In the genomic region with DNA sequence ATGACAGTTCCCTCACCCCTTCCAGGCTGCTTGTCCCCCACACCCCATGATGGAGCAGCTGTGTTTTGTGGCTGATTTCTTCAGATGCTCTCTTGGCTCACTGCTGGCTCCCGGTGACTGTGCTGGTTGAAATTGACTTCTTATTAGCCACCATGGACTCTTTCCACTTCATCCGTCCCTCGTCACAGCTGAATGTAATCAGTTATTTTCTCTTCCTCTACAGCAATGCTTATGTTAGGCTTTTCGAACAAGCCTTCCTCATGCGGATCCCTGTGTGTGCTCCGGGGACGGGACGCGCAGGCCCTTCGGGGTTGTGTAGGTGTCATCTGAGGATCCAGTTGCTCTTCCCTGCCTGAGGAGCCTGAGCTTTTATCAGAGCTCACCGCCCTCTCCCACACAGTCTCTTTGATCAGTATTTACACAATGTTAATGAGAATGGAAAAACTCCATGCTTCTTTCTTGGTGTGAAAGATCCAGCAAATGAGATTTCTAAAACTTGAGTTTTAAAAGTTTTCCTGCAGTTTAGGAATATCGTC, we compare ENCODE assay signal across 18 cellular contexts.
DNase-seq lines count a peak whose midpoint lies in the region; ATAC-seq and TF ChIP-seq lines count a peak whose summit lies in the region.
"Had no signal": no experiment of that assay in that cellular context is flagged by ENCODE, and none has a peak within 500 bp of the region (broad histone marks: within the 10 kb centered on the region; RNA-seq: fewer than 3 reads in every experiment).

No MANE protein-coding gene starts in this region.

- H3K56ac ChIP-seq in IMR-90 (ENCODE audit: extremely low read depth, insufficient read depth, low read length): no peak overlapping the region

- H3K36me3 Mint-ChIP-seq in Caco-2 (ENCODE audit: insufficient read depth, unreplicated experiment): peaks cover 8% of the 10 kb centered on the region

- POLR2A ChIA-PET in Caco-2 (lab: Charles Lee): interaction anchor here (0.5 to 0.6 kb wide), 2 partner anchors 177 to 213 kb away, joined by 3 to 14 read pairs; no protein-coding TSS in a partner anchor
- POLR2A ChIA-PET in IMR-90 (lab: Charles Lee; ENCODE audit: unreplicated experiment): no interaction called here

- H2AK5ac ChIP-seq in IMR-90 (ENCODE audit: low read depth, low read length) (no peak overlapping the region), trophoblast cell (ENCODE audit: low read length) (no peak overlapping the region)

- no peak overlapping the region for H2BK120ac ChIP-seq in IMR-90 (ENCODE audit: low read depth, low read length)
- H2BK120ac ChIP-seq in trophoblast cell (ENCODE audit: insufficient read depth, low read length, poor library complexity): no peak overlapping the region

- CTCF ChIA-PET in Caco-2 (lab: Charles Lee): interaction anchor here (0.6 to 1.8 kb wide), 2 partner anchors 18 to 116 kb away, joined by 6 to 10 read pairs; no protein-coding TSS in a partner anchor
- CTCF ChIA-PET in IMR-90 (lab: Yijun Ruan, JAX): no interaction called here

- H3K79me1 ChIP-seq in IMR-90 (ENCODE audit: low read depth in 1 of 2, low read length in 2 of 2) (peaks cover 42 to 59% of the 10 kb centered on the region in 2 experiments), trophoblast cell (ENCODE audit: low read length) (no peaks in the 10 kb centered on the region)

- H4K5ac ChIP-seq in IMR-90 (ENCODE audit: low read depth, low read length): no peak overlapping the region

- TF ChIP-seq POLR2A in IMR-90 (IDR thresholded peaks at IDR 0.05; ENCODE audit: low read depth, low read length): no peak

- no peak overlapping the region for H4K8ac ChIP-seq in IMR-90 (ENCODE audit: low read depth in 2 of 2, low read length in 2 of 2)
- no peak overlapping the region for H4K8ac ChIP-seq in trophoblast cell (ENCODE audit: low read depth, low read length)

- H4K20me1 ChIP-seq in IMR-90 (ENCODE audit: insufficient read depth, low read length): peaks cover 28% of the 10 kb centered on the region

- no peak overlapping the region for H2BK15ac ChIP-seq in IMR-90 (ENCODE audit: low read depth, low read length)

- peaks cover 16% of the 10 kb centered on the region for H3K4me1 Mint-ChIP-seq in Caco-2 (ENCODE audit: low read depth, unreplicated experiment)

- H3K4me3 ChIP-seq in Caco-2 (ENCODE audit: low read depth, low read length) (no peak overlapping the region), IMR-90 (ENCODE audit: insufficient read depth, low read depth, low read length) (no peak overlapping the region), fibroblast of mammary gland (ENCODE audit: control insufficient read depth, low read depth, low read length) (no peak overlapping the region), trophoblast cell (ENCODE audit: low read depth, low read length) (no peak overlapping the region)
- H3K4me3 ChIP-seq: Peyer's patch had no signal

- no peak overlapping the region for H2BK12ac ChIP-seq in trophoblast cell (ENCODE audit: low read length)

- H3K14ac ChIP-seq in IMR-90 (replicated peaks; ENCODE audit: low read depth, low read length) (0 out of 2 replicates have a peak overlapping the region, but pooled peaks have one; percentile 31), trophoblast cell (ENCODE audit: low read length) (no peak overlapping the region)

- in situ Hi-C loops in IMR-90 (cut with MboI; ENCODE audit: low sequenced_read_pairs): no loop called here

- no peak for TF ChIP-seq RAD21 in IMR-90 (IDR thresholded peaks at IDR 0.05; ENCODE audit: low read length)

- no peaks in the 10 kb centered on the region for H3K27me3 Mint-ChIP-seq in Caco-2 (ENCODE audit: insufficient read depth, unreplicated experiment)
- H3K27me3 Mint-ChIP-seq: activated CD8-positive, alpha-beta memory T cell treated with anti-CD3 and anti-CD28 coated beads, Interleukin-2, amount 10 ng/mL, durations not matched to agents 7 days and 5 days; B cell had no signal

- no peak overlapping the region for H2BK5ac ChIP-seq in IMR-90 (ENCODE audit: low read depth, low read length, poor library complexity, severe bottlenecking)
- H2BK5ac ChIP-seq in trophoblast cell (ENCODE audit: low read depth, low read length, poor library complexity): no peak overlapping the region

- 33% methylated on average over 1 of the region's 12 CpGs; no CpG with 5 or more reads in 1 of the 2 experiments for WGBS in IMR-90 (ENCODE audit: extremely low coverage in 2 of 2, insufficient read length in 1 of 2), 2 experiments
- WGBS in trophoblast cell (ENCODE audit: extremely low coverage, insufficient coverage, insufficient read length): no CpG with 5 or more reads among the region's 12 CpGs

- DNase-seq in Caco-2 (peak; percentile 57 to 59), IMR-90 (peak; percentile 17), fibroblast of mammary gland (ENCODE audit: low read depth) (peak; percentile 30), trophoblast cell (no peak), omental fat pad (ENCODE audit: low spot score) (no peak), DMS153 (lab: John Stamatoyannopoulos, UW) (no peak)
- DNase-seq: activated CD4-positive, alpha-beta T cell treated with anti-CD3 and anti-CD28 coated beads for 1 hour; activated CD8-positive, alpha-beta memory T cell treated with anti-CD3 and anti-CD28 coated beads, Interleukin-2, amount 10 ng/mL, durations not matched to agents 7 days and 5 days; activated gamma-delta T cell treated with Interleukin-2 at 50 U/mL for 16 hours; anterior cingulate cortex; effector CD8-positive, alpha-beta T cell; hippocampal formation; NCI-H1417 treated with DMSO at 0.1 percent for 48 hours; NCI-H2171 treated with DMSO at 0.1 percent for 48 hours; Peyer's patch; T-helper 9 cell had no signal

- H4K91ac ChIP-seq in IMR-90 (ENCODE audit: insufficient read depth, low read depth, low read length) (no peak overlapping the region), trophoblast cell (ENCODE audit: low read depth, low read length) (no peak overlapping the region)

- no peak overlapping the region for H2AK9ac ChIP-seq in IMR-90 (replicated peaks; ENCODE audit: low read depth, low read length, poor library complexity)

- H3K27ac ChIP-seq in IMR-90 (ENCODE audit: insufficient read depth, low read length): no peak overlapping the region
- no peak overlapping the region for H3K27ac ChIP-seq in trophoblast cell (ENCODE audit: low read depth, low read length)
- H3K27ac ChIP-seq: Peyer's patch had no signal

- H2BK20ac ChIP-seq in IMR-90 (ENCODE audit: low read depth, low read length): no peak overlapping the region

- no peak overlapping the region for H2AFZ ChIP-seq in IMR-90 (replicated peaks; ENCODE audit: low read length, poor library complexity)
- H2AFZ ChIP-seq in trophoblast cell (ENCODE audit: insufficient read depth, low read length, poor library complexity): no peak overlapping the region

- dilution Hi-C loops in IMR-90 (cut with HindIII; ENCODE audit: low sequenced_read_pairs, unreplicated experiment): no loop called here

- peaks cover 18% of the 10 kb centered on the region for H3K9me1 ChIP-seq in IMR-90 (ENCODE audit: insufficient read depth, low read length)

- no peak overlapping the region for H3K18ac ChIP-seq in IMR-90 (ENCODE audit: low read depth, low read length)
- H3K18ac ChIP-seq in trophoblast cell (ENCODE audit: low read length): no peak overlapping the region

- peak overlapping the region; percentile 72 for H3K27ac Mint-ChIP-seq in Caco-2 (ENCODE audit: unreplicated experiment)
- H3K27ac Mint-ChIP-seq: activated CD8-positive, alpha-beta memory T cell treated with anti-CD3 and anti-CD28 coated beads, Interleukin-2, amount 10 ng/mL, durations not matched to agents 7 days and 5 days; B cell had no signal

- BruUV-seq in Caco-2 (replicated peaks; lab: Mats Ljungman, UMichigan) (no TSS peak), IMR-90 (replicated peaks; lab: Mats Ljungman, UMichigan) (no TSS peak)

- H3K4ac ChIP-seq in IMR-90 (ENCODE audit: low read depth, low read length) (no peak overlapping the region), trophoblast cell (ENCODE audit: low read depth, low read length) (no peak overlapping the region)

- no peaks in the 10 kb centered on the region for H3K9me3 Mint-ChIP-seq in Caco-2 (ENCODE audit: unreplicated experiment)

- TF ChIP-seq CTCF in Caco-2 (IDR thresholded peaks at IDR 0.05; ENCODE audit: insufficient read depth in 1 of 2, low read depth in 1 of 2, low read length in 1 of 2, severe bottlenecking in 1 of 2, unreplicated experiment in 1 of 2) (no peak), IMR-90 (conservative IDR thresholded peaks at IDR 0.05; ENCODE audit: low read depth, low read length) (no peak), fibroblast of mammary gland (conservative IDR thresholded peaks at IDR 0.05; ENCODE audit: control insufficient read depth, insufficient read depth, low read depth, low read length) (no peak), omental fat pad (IDR thresholded peaks at IDR 0.05) (no peak)

- H3K4me1 ChIP-seq in Caco-2 (peaks cover 21% of the 10 kb centered on the region), IMR-90 (ENCODE audit: control insufficient read depth, insufficient read depth, low read length) (peaks cover 4% of the 10 kb centered on the region; the same call in 1 of the 2 replicates), trophoblast cell (ENCODE audit: control insufficient read depth in 1 of 2, insufficient read depth in 2 of 2, low read length in 2 of 2) (peaks cover 7 to 8% of the 10 kb centered on the region in 2 experiments)
- H3K4me1 ChIP-seq: Peyer's patch had no signal

- H3K9ac ChIP-seq in IMR-90 (ENCODE audit: low read depth, low read length): no peak overlapping the region
- no peak overlapping the region for H3K9ac ChIP-seq in trophoblast cell (ENCODE audit: low read length)

- intact Hi-C loops in Caco-2 (cut with micrococcal nuclease; ENCODE audit: unreplicated experiment) (no loop called here), IMR-90 (cut with micrococcal nuclease) (no loop called here)

- H3K4me2 ChIP-seq in IMR-90 (ENCODE audit: low read depth, low read length): no peak overlapping the region
- H3K4me2 ChIP-seq in trophoblast cell (ENCODE audit: low read length): no peak overlapping the region

- H3K9me3 ChIP-seq in Caco-2 (no peaks in the 10 kb centered on the region), IMR-90 (ENCODE audit: control insufficient read depth, insufficient read depth, low read length) (no peaks in the 10 kb centered on the region), trophoblast cell (ENCODE audit: insufficient read depth, low read depth, low read length) (peaks cover 8% of the 10 kb centered on the region)
- H3K9me3 ChIP-seq: Peyer's patch had no signal

- no peak overlapping the region for H4K12ac ChIP-seq in trophoblast cell (ENCODE audit: low read depth, low read length)

- no peak; the same call in 1 of the 2 replicates for ATAC-seq in IMR-90 (ENCODE audit: low read depth)
- ATAC-seq in omental fat pad (ENCODE audit: low FRiP score): no peak
- no peak for ATAC-seq in HG02642 (IDR thresholded peaks at IDR 0.05; ENCODE audit: poor library complexity, unreplicated experiment)
- ATAC-seq: activated CD8-positive, alpha-beta memory T cell treated with anti-CD3 and anti-CD28 coated beads, Interleukin-2, amount 10 ng/mL, durations not matched to agents 7 days and 5 days had no signal

- H3K23ac ChIP-seq in IMR-90 (ENCODE audit: low read depth, low read length) (no peak overlapping the region), trophoblast cell (ENCODE audit: low read length) (peak overlapping the region; percentile 10)

- peak overlapping the region; percentile 46 for H3K4me3 Mint-ChIP-seq in Caco-2 (ENCODE audit: unreplicated experiment)
- H3K4me3 Mint-ChIP-seq: activated CD8-positive, alpha-beta memory T cell treated with anti-CD3 and anti-CD28 coated beads, Interleukin-2, amount 10 ng/mL, durations not matched to agents 7 days and 5 days; B cell had no signal

- H3K79me2 ChIP-seq in trophoblast cell (ENCODE audit: control insufficient read depth, insufficient read depth, low read length, poor library complexity): no peaks in the 10 kb centered on the region

- no peaks in the 10 kb centered on the region for H3K27me3 ChIP-seq in Caco-2 (replicated peaks; ENCODE audit: control insufficient read depth, insufficient read depth, low read length)
- H3K27me3 ChIP-seq in IMR-90 (ENCODE audit: control insufficient read depth, insufficient read depth, low read length): no peaks in the 10 kb centered on the region
- H3K27me3 ChIP-seq in trophoblast cell (ENCODE audit: insufficient read depth, low read length): no peaks in the 10 kb centered on the region
- H3K27me3 ChIP-seq: Peyer's patch had no signal

- H3K36me3 ChIP-seq in Caco-2 (ENCODE audit: control insufficient read depth, insufficient read depth, low read length) (no peaks in the 10 kb centered on the region), IMR-90 (ENCODE audit: control insufficient read depth, insufficient read depth, low read length) (no peaks in the 10 kb centered on the region), trophoblast cell (ENCODE audit: control insufficient read depth in 1 of 2, insufficient read depth in 2 of 2, low read length in 2 of 2) (no peaks in the 10 kb centered on the region)
- H3K36me3 ChIP-seq: Peyer's patch had no signal

Comparison
In these comparisons a context has a peak if more than half of its experiments do, and no peak if none do; other contexts are left out.
1. DNase-seq: peak in Caco-2 (2 of 2), IMR-90 (single experiment) and fibroblast of mammary gland (single experiment); none in trophoblast cell (0 of 2), omental fat pad (single experiment) and DMS153 (single experiment).